1 cellular context compared by ENCODE assay signal in the genomic region with DNA sequence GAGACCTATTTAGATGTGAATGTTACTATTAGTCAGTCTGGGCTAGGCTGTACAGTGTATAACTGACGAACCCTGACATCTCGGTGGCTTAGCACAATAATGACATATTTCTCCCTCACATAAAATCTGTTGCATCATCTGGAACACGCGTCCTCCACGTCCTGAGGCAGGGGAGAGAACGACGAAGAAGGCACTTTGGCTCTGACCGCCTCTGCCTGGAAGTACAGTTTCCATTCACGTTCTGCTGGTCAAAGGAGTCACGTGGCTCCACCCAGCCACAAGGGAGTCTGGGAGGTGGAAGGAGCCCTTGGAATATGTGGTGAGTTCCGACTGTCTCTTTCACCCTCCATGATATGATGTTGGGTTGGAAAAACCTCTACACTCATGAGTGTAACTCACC.
TF ChIP-seq lines count a peak whose summit lies in the region.

No MANE protein-coding gene starts in this region.

TF ChIP-seq in K562, 482 proteins besides CTCF, POLR2A, EP300 and RAD21 (continued from another document and continues in another):
- TF ChIP-seq, protein P1, sequence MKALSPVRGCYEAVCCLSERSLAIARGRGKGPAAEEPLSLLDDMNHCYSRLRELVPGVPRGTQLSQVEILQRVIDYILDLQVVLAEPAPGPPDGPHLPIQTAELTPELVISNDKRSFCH (CRISPR knock-in tag; IDR thresholded peaks at IDR 0.05): no peak
- TF ChIP-seq, protein P1 (tag; IDR thresholded peaks at IDR 0.05): no peak
- TF ChIP-seq L3MBTL2 (IDR thresholded peaks at IDR 0.05): peak; percentile 48; the same call in 1 of the 2 replicates
- TF ChIP-seq COPS2 (conservative IDR thresholded peaks at IDR 0.05): no peak
- no peak for TF ChIP-seq CHCHD3 (CRISPR knock-in tag; IDR thresholded peaks at IDR 0.05)
- no peak for TF ChIP-seq ZNF766 (CRISPR knock-in tag; conservative IDR thresholded peaks at IDR 0.05)
- TF ChIP-seq CEBPB (tag; IDR thresholded peaks at IDR 0.05): peak; percentile 19; the same call in 1 of the 2 replicates
- TF ChIP-seq, protein P2, sequence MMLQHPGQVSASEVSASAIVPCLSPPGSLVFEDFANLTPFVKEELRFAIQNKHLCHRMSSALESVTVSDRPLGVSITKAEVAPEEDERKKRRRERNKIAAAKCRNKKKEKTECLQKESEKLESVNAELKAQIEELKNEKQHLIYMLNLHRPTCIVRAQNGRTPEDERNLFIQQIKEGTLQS (IDR thresholded peaks at IDR 0.05): peak; percentile 54
- TF ChIP-seq, protein P2 (CRISPR knock-in tag; conservative IDR thresholded peaks at IDR 0.05): no peak
- TF ChIP-seq ZBTB8A (IDR thresholded peaks at IDR 0.05; ENCODE audit: partially characterized antibody): no peak
- TF ChIP-seq ZNF134 (CRISPR knock-in tag; conservative IDR thresholded peaks at IDR 0.05): no peak
- TF ChIP-seq, protein P3, sequence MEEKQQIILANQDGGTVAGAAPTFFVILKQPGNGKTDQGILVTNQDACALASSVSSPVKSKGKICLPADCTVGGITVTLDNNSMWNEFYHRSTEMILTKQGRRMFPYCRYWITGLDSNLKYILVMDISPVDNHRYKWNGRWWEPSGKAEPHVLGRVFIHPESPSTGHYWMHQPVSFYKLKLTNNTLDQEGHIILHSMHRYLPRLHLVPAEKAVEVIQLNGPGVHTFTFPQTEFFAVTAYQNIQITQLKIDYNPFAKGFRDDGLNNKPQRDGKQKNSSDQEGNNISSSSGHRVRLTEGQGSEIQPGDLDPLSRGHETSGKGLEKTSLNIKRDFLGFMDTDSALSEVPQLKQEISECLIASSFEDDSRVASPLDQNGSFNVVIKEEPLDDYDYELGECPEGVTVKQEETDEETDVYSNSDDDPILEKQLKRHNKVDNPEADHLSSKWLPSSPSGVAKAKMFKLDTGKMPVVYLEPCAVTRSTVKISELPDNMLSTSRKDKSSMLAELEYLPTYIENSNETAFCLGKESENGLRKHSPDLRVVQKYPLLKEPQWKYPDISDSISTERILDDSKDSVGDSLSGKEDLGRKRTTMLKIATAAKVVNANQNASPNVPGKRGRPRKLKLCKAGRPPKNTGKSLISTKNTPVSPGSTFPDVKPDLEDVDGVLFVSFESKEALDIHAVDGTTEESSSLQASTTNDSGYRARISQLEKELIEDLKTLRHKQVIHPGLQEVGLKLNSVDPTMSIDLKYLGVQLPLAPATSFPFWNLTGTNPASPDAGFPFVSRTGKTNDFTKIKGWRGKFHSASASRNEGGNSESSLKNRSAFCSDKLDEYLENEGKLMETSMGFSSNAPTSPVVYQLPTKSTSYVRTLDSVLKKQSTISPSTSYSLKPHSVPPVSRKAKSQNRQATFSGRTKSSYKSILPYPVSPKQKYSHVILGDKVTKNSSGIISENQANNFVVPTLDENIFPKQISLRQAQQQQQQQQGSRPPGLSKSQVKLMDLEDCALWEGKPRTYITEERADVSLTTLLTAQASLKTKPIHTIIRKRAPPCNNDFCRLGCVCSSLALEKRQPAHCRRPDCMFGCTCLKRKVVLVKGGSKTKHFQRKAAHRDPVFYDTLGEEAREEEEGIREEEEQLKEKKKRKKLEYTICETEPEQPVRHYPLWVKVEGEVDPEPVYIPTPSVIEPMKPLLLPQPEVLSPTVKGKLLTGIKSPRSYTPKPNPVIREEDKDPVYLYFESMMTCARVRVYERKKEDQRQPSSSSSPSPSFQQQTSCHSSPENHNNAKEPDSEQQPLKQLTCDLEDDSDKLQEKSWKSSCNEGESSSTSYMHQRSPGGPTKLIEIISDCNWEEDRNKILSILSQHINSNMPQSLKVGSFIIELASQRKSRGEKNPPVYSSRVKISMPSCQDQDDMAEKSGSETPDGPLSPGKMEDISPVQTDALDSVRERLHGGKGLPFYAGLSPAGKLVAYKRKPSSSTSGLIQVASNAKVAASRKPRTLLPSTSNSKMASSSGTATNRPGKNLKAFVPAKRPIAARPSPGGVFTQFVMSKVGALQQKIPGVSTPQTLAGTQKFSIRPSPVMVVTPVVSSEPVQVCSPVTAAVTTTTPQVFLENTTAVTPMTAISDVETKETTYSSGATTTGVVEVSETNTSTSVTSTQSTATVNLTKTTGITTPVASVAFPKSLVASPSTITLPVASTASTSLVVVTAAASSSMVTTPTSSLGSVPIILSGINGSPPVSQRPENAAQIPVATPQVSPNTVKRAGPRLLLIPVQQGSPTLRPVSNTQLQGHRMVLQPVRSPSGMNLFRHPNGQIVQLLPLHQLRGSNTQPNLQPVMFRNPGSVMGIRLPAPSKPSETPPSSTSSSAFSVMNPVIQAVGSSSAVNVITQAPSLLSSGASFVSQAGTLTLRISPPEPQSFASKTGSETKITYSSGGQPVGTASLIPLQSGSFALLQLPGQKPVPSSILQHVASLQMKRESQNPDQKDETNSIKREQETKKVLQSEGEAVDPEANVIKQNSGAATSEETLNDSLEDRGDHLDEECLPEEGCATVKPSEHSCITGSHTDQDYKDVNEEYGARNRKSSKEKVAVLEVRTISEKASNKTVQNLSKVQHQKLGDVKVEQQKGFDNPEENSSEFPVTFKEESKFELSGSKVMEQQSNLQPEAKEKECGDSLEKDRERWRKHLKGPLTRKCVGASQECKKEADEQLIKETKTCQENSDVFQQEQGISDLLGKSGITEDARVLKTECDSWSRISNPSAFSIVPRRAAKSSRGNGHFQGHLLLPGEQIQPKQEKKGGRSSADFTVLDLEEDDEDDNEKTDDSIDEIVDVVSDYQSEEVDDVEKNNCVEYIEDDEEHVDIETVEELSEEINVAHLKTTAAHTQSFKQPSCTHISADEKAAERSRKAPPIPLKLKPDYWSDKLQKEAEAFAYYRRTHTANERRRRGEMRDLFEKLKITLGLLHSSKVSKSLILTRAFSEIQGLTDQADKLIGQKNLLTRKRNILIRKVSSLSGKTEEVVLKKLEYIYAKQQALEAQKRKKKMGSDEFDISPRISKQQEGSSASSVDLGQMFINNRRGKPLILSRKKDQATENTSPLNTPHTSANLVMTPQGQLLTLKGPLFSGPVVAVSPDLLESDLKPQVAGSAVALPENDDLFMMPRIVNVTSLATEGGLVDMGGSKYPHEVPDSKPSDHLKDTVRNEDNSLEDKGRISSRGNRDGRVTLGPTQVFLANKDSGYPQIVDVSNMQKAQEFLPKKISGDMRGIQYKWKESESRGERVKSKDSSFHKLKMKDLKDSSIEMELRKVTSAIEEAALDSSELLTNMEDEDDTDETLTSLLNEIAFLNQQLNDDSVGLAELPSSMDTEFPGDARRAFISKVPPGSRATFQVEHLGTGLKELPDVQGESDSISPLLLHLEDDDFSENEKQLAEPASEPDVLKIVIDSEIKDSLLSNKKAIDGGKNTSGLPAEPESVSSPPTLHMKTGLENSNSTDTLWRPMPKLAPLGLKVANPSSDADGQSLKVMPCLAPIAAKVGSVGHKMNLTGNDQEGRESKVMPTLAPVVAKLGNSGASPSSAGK (IDR thresholded peaks at IDR 0.05): peak; percentile 14; the same call in 1 of the 2 replicates
- TF ChIP-seq ZSCAN29 (IDR thresholded peaks at IDR 0.05): no peak
- no peak for TF ChIP-seq ZNF41 (CRISPR knock-in tag; conservative IDR thresholded peaks at IDR 0.05)
- no peak for TF ChIP-seq SAFB (IDR thresholded peaks at IDR 0.05; ENCODE audit: borderline replicate concordance, low read depth, low read length)
- TF ChIP-seq POLR2AphosphoS2 (IDR thresholded peaks at IDR 0.05; ENCODE audit: low read length): no peak
- no peak for TF ChIP-seq SNRNP70 (optimal IDR thresholded peaks at IDR 0.05; ENCODE audit: low read depth, low read length)
- TF ChIP-seq, protein P4, sequence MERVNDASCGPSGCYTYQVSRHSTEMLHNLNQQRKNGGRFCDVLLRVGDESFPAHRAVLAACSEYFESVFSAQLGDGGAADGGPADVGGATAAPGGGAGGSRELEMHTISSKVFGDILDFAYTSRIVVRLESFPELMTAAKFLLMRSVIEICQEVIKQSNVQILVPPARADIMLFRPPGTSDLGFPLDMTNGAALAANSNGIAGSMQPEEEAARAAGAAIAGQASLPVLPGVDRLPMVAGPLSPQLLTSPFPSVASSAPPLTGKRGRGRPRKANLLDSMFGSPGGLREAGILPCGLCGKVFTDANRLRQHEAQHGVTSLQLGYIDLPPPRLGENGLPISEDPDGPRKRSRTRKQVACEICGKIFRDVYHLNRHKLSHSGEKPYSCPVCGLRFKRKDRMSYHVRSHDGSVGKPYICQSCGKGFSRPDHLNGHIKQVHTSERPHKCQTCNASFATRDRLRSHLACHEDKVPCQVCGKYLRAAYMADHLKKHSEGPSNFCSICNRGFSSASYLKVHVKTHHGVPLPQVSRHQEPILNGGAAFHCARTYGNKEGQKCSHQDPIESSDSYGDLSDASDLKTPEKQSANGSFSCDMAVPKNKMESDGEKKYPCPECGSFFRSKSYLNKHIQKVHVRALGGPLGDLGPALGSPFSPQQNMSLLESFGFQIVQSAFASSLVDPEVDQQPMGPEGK (CRISPR knock-in tag; IDR thresholded peaks at IDR 0.05; ENCODE audit: borderline replicate concordance): no peak
- TF ChIP-seq ZNF764 (CRISPR knock-in tag; IDR thresholded peaks at IDR 0.05; ENCODE audit: low read depth): no peak
- no peak for TF ChIP-seq CREB1 (IDR thresholded peaks at IDR 0.05)
- no peak for TF ChIP-seq CREB1 (CRISPR knock-in tag; IDR thresholded peaks at IDR 0.05)
- TF ChIP-seq, protein P5, sequence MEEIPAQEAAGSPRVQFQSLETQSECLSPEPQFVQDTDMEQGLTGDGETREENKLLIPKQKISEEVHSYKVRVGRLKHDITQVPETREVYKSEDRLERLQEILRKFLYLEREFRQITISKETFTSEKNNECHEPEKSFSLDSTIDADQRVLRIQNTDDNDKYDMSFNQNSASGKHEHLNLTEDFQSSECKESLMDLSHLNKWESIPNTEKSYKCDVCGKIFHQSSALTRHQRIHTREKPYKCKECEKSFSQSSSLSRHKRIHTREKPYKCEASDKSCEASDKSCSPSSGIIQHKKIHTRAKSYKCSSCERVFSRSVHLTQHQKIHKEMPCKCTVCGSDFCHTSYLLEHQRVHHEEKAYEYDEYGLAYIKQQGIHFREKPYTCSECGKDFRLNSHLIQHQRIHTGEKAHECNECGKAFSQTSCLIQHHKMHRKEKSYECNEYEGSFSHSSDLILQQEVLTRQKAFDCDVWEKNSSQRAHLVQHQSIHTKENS (CRISPR knock-in tag; IDR thresholded peaks at IDR 0.05): no peak
- TF ChIP-seq OTX1 (CRISPR knock-in tag; IDR thresholded peaks at IDR 0.05): no peak
- no peak for TF ChIP-seq SNIP1 (IDR thresholded peaks at IDR 0.05; ENCODE audit: low read depth)
- TF ChIP-seq, protein P6, sequence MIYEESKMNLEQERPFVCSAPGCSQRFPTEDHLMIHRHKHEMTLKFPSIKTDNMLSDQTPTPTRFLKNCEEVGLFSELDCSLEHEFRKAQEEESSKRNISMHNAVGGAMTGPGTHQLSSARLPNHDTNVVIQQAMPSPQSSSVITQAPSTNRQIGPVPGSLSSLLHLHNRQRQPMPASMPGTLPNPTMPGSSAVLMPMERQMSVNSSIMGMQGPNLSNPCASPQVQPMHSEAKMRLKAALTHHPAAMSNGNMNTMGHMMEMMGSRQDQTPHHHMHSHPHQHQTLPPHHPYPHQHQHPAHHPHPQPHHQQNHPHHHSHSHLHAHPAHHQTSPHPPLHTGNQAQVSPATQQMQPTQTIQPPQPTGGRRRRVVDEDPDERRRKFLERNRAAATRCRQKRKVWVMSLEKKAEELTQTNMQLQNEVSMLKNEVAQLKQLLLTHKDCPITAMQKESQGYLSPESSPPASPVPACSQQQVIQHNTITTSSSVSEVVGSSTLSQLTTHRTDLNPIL (CRISPR knock-in tag; IDR thresholded peaks at IDR 0.05): no peak
- TF ChIP-seq, protein P7, sequence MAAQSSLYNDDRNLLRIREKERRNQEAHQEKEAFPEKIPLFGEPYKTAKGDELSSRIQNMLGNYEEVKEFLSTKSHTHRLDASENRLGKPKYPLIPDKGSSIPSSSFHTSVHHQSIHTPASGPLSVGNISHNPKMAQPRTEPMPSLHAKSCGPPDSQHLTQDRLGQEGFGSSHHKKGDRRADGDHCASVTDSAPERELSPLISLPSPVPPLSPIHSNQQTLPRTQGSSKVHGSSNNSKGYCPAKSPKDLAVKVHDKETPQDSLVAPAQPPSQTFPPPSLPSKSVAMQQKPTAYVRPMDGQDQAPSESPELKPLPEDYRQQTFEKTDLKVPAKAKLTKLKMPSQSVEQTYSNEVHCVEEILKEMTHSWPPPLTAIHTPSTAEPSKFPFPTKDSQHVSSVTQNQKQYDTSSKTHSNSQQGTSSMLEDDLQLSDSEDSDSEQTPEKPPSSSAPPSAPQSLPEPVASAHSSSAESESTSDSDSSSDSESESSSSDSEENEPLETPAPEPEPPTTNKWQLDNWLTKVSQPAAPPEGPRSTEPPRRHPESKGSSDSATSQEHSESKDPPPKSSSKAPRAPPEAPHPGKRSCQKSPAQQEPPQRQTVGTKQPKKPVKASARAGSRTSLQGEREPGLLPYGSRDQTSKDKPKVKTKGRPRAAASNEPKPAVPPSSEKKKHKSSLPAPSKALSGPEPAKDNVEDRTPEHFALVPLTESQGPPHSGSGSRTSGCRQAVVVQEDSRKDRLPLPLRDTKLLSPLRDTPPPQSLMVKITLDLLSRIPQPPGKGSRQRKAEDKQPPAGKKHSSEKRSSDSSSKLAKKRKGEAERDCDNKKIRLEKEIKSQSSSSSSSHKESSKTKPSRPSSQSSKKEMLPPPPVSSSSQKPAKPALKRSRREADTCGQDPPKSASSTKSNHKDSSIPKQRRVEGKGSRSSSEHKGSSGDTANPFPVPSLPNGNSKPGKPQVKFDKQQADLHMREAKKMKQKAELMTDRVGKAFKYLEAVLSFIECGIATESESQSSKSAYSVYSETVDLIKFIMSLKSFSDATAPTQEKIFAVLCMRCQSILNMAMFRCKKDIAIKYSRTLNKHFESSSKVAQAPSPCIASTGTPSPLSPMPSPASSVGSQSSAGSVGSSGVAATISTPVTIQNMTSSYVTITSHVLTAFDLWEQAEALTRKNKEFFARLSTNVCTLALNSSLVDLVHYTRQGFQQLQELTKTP (IDR thresholded peaks at IDR 0.05; ENCODE audit: low read depth in 1 of 2, partially characterized antibody in 2 of 2): no peak
- TF ChIP-seq POLR2AphosphoS5 (IDR thresholded peaks at IDR 0.05; ENCODE audit: control insufficient read depth, insufficient read depth, low read depth, low read length): no peak
- TF ChIP-seq ELF2 (CRISPR knock-in tag; IDR thresholded peaks at IDR 0.05): no peak
- TF ChIP-seq ZNF232 (CRISPR knock-in tag; IDR thresholded peaks at IDR 0.05): no peak
- TF ChIP-seq KLF16 (IDR thresholded peaks at IDR 0.05): no peak
- TF ChIP-seq, protein P8, sequence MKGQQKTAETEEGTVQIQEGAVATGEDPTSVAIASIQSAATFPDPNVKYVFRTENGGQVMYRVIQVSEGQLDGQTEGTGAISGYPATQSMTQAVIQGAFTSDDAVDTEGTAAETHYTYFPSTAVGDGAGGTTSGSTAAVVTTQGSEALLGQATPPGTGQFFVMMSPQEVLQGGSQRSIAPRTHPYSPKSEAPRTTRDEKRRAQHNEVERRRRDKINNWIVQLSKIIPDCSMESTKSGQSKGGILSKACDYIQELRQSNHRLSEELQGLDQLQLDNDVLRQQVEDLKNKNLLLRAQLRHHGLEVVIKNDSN (CRISPR knock-in tag; IDR thresholded peaks at IDR 0.05): peak; percentile 69
- TF ChIP-seq CAMTA2 (CRISPR knock-in tag; conservative IDR thresholded peaks at IDR 0.05): no peak
- TF ChIP-seq NFXL1 (CRISPR knock-in tag; IDR thresholded peaks at IDR 0.05): no peak
- TF ChIP-seq HNRNPK (IDR thresholded peaks at IDR 0.05; ENCODE audit: low read depth, low read length, poor library complexity, severe bottlenecking): no peak
- no peak for TF ChIP-seq NFIC (IDR thresholded peaks at IDR 0.05)
- TF ChIP-seq ZNF583 (CRISPR knock-in tag; IDR thresholded peaks at IDR 0.05): no peak
- peak; percentile 52; the same call in 1 of the 2 replicates for TF ChIP-seq CEBPG (CRISPR knock-in tag; IDR thresholded peaks at IDR 0.05)
- TF ChIP-seq CEBPG (tag; conservative IDR thresholded peaks at IDR 0.05 in 1 of 2, IDR thresholded peaks at IDR 0.05 in 1 of 2): 0 out of 4 replicates have a peak, but pooled peaks of 1 of the 2 experiments have one; percentile 34
